32 cellular contexts compared by ENCODE assay signal in genomic region chr19:12675377-12675776, GRCh38. TPM values are rescaled to one million over a fixed set of nuclear protein-coding genes. Genes with fewer than 3 reads are reported as not detected.
"Had no signal": no experiment of that assay in that cellular context is flagged by ENCODE, and none has a peak within 500 bp of the region (broad histone marks: within the 10 kb centered on the region; RNA-seq: fewer than 3 reads in every experiment).

No MANE protein-coding gene starts in this region.

- H3K4me2 ChIP-seq: smooth muscle cell had no signal

- H3K27ac Mint-ChIP-seq: activated naive CD4-positive, alpha-beta T cell treated with anti-CD3 and anti-CD28 coated beads, Interleukin-2, amount 50 U/mL, for 24 hours; endodermal cell; mesothelial cell of epicardium; nephron progenitor cell; T-helper 1 cell treated with Interleukin-12 subunit alpha and Interleukin-12 subunit beta and Interleukin-4 antibody, amounts not matched to agents 30 μg/mL and 1 μg/mL, for 36 hours; WTC11 had no signal

- H3K9ac ChIP-seq: parathyroid adenoma had no signal

- H3K9me3 Mint-ChIP-seq: activated naive CD4-positive, alpha-beta T cell treated with anti-CD3 and anti-CD28 coated beads, Interleukin-2, amount 50 U/mL, for 24 hours; dendritic cell treated with granulocyte-macrophage colony-stimulating factor and Interleukin-4, amounts not matched to agents 40 ng/mL and 50 ng/mL, for 4 days; endodermal cell; mesothelial cell of epicardium; naive B cell; nephron progenitor cell; T-helper 1 cell treated with Interleukin-12 subunit alpha and Interleukin-12 subunit beta and Interleukin-4 antibody, amounts not matched to agents 30 μg/mL and 1 μg/mL, for 36 hours; WTC11 had no signal

- H3K27me3 Mint-ChIP-seq: activated naive CD4-positive, alpha-beta T cell treated with anti-CD3 and anti-CD28 coated beads, Interleukin-2, amount 50 U/mL, for 24 hours; dendritic cell treated with granulocyte-macrophage colony-stimulating factor and Interleukin-4, amounts not matched to agents 40 ng/mL and 50 ng/mL, for 4 days; naive B cell had no signal

- H3K27ac ChIP-seq: breast epithelium, esophagus muscularis mucosa, foreskin keratinocyte, heart left ventricle, parathyroid adenoma, psoas muscle, tibial nerve had no signal

- H3K4me1 ChIP-seq: foreskin keratinocyte had no signal

- DNase-seq: activated CD4-positive, alpha-beta T cell treated with anti-CD3 and anti-CD28 coated beads for 1 hour; activated CD4-positive, alpha-beta T cell treated with anti-CD3 and anti-CD28 coated beads, Interleukin-2, amount 50 U/mL, for 1 hour; activated CD8-positive, alpha-beta memory T cell treated with anti-CD3 and anti-CD28 coated beads for 24 hours; activated gamma-delta T cell treated with Interleukin-2 at 50 U/mL for 16 hours; central memory CD4-positive, alpha-beta T cell; endodermal cell; foreskin keratinocyte; heart left ventricle; naive B cell; nephron progenitor cell; nucleus accumbens; psoas muscle; stimulated activated CD4-positive, alpha-beta T cell treated with anti-CD3 and anti-CD28 coated beads, Interleukin-1b, Interleukin-23, amount 100 ng/mL, for 48 hours; stimulated activated CD4-positive, alpha-beta T cell treated with anti-CD3 and anti-CD28 coated beads, Interleukin-4, amount 100 ng/mL, for 4 hours; stimulated activated CD8-positive, alpha-beta memory T cell treated with anti-CD3 and anti-CD28 coated beads, Interleukin-4, amount 100 ng/mL, for 48 hours; stimulated activated naive CD4-positive, alpha-beta T cell; SW 1271; T1000 had no signal

- H3K27me3 ChIP-seq: breast epithelium, esophagus muscularis mucosa, foreskin keratinocyte, heart left ventricle, tibial nerve had no signal

- H3K4me3 ChIP-seq: breast epithelium, esophagus muscularis mucosa, heart left ventricle, psoas muscle, smooth muscle cell, tibial nerve had no signal

- H3K9me3 ChIP-seq: breast epithelium, esophagus muscularis mucosa, heart left ventricle, psoas muscle, tibial nerve had no signal

- H2AFZ ChIP-seq: parathyroid adenoma had no signal

- ATAC-seq: foreskin keratinocyte, WTC11 had no signal

- H3K4me3 Mint-ChIP-seq: activated naive CD4-positive, alpha-beta T cell treated with anti-CD3 and anti-CD28 coated beads, Interleukin-2, amount 50 U/mL, for 24 hours; dendritic cell treated with granulocyte-macrophage colony-stimulating factor and Interleukin-4, amounts not matched to agents 40 ng/mL and 50 ng/mL, for 4 days; endodermal cell; mesothelial cell of epicardium; nephron progenitor cell; T-helper 1 cell treated with Interleukin-12 subunit alpha and Interleukin-12 subunit beta and Interleukin-4 antibody, amounts not matched to agents 30 μg/mL and 1 μg/mL, for 36 hours; WTC11 had no signal

RNA-seq across cellular contexts. Expression of gene GNG14, which starts 12.4 kb away (rescaled TPM):
- total RNA-seq: breast epithelium, endodermal cell, esophagus muscularis mucosa, foreskin keratinocyte, heart left ventricle, kidney epithelial cell, lower leg skin, mesothelial cell of epicardium, psoas muscle, smooth muscle cell, temporal lobe, tibial nerve, ureter, WTC11 had no signal
- polyA plus RNA-seq: foreskin keratinocyte, heart left ventricle, psoas muscle, smooth muscle cell had no signal
